Comparison of ENCODE assay signal across 26 cellular contexts in genomic region chr6:148534871-148535270, GRCh38.
"Had no signal": no experiment of that assay in that cellular context is flagged by ENCODE, and none has a peak within 500 bp of the region (broad histone marks: within the 10 kb centered on the region; RNA-seq: fewer than 3 reads in every experiment).

No MANE protein-coding gene starts in this region.

- ATAC-seq: activated T-cell treated with anti-CD3 and anti-CD28 coated beads, Interleukin-2, amount 50 U/mL, for 72 hours; body of pancreas; effector memory CD8-positive, alpha-beta T cell; gastroesophageal sphincter; left colon; lower lobe of right lung; natural killer cell; sciatic nerve; stimulated activated effector memory CD8-positive, alpha-beta T cell treated with anti-CD3 and anti-CD28 coated beads, Interleukin-12 subunit alpha, Interleukin-12 subunit beta, amount 100 ng/mL, for 72 hours had no signal

- H3K27me3 ChIP-seq: body of pancreas, gastroesophageal sphincter, hepatocyte, stomach, testis, transverse colon had no signal

- H3K4me1 ChIP-seq: lower lobe of right lung had no signal

- H2AFZ ChIP-seq: hepatocyte had no signal

- H3K27ac ChIP-seq: body of pancreas, coronary artery, gastroesophageal sphincter, hepatocyte, lower lobe of right lung, skin epidermis, stomach, testis, transverse colon, VCaP had no signal

- H3K79me2 ChIP-seq: hepatocyte had no signal

- DNase-seq: activated CD4-positive, alpha-beta T cell treated with anti-CD3 and anti-CD28 coated beads for 4 hours; activated CD4-positive, alpha-beta T cell treated with anti-CD3 and anti-CD28 coated beads, Interleukin-2, amount 50 U/mL, for 4 hours; activated naive CD4-positive, alpha-beta T cell treated with Interleukin-2 at 50 U/mL for 16 hours; activated T-cell treated with anti-CD3 and anti-CD28 coated beads for 4 hours; activated T-cell treated with anti-CD3 and anti-CD28 coated beads, Interleukin-2, amount 50 U/mL, for 72 hours; aorta; body of pancreas; cerebellar nuclear complex; effector memory CD8-positive, alpha-beta T cell; islet precursor cell; left colon; lower lobe of right lung; mesendoderm; natural killer cell; stimulated activated CD4-positive, alpha-beta T cell treated with anti-CD3 and anti-CD28 coated beads, Interleukin-4, amount 100 ng/mL, for 24 hours; stomach; T-helper 9 cell; testis; transverse colon had no signal

- H3K4me3 ChIP-seq: body of pancreas, coronary artery, gastroesophageal sphincter, hepatocyte, lower lobe of right lung, skin epidermis, stomach, testis, transverse colon had no signal

- H3K9me3 ChIP-seq: body of pancreas, gastroesophageal sphincter, lower lobe of right lung, stomach, testis, transverse colon had no signal

- H3K4me2 ChIP-seq: hepatocyte had no signal
